ENCODE assay signal across 1 cellular context in genomic region chr10:15860692-15861201, GRCh38.
TF ChIP-seq lines count a peak whose summit lies in the region.

No MANE protein-coding gene starts in this region.

TF ChIP-seq in GM23338, 12 proteins besides CTCF, POLR2A, EP300 and RAD21 (continued from another document):
- TF ChIP-seq ETS1 (IDR thresholded peaks at IDR 0.05) (no peak), CREB1 (CRISPR knock-in tag; IDR thresholded peaks at IDR 0.05; ENCODE audit: low read depth) (no peak), EZH2 (IDR thresholded peaks at IDR 0.05; ENCODE audit: low read depth, unreplicated experiment) (no peak), ZNF114 (CRISPR knock-in tag; IDR thresholded peaks at IDR 0.05) (no peak), NANOG (IDR thresholded peaks at IDR 0.05; ENCODE audit: borderline replicate concordance) (no peak), JUNB (IDR thresholded peaks at IDR 0.05; ENCODE audit: unreplicated experiment) (no peak), POLR2AphosphoS5 (IDR thresholded peaks at IDR 0.05; ENCODE audit: low read depth) (no peak)
